Comparison of ENCODE assay signal across 15 cellular contexts in the genomic region with DNA sequence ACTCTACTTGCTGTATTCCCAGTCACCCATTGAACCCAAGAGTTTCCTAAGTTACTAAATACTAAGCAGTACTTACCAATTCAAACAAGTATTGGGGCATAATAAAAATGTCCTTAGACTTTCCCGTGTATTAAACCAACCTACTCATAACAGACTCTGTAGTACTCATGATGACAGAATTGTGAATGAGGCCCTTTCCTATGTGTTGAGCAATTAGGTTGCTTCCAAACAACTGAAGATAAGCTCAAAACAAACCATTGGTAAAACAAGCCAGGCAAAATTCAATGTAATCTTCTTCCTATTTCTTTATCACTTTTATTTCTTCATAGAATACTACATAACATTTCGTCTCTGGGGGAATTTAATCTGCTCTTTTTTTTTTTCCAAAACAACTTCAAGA.
DNase-seq lines count a peak whose midpoint lies in the region; ATAC-seq and TF ChIP-seq lines count a peak whose summit lies in the region.
"Had no signal": no experiment of that assay in that cellular context is flagged by ENCODE, and none has a peak within 500 bp of the region (broad histone marks: within the 10 kb centered on the region; RNA-seq: fewer than 3 reads in every experiment).

No MANE protein-coding gene starts in this region.

- no peak for TF ChIP-seq POLR2A in tibial nerve (IDR thresholded peaks at IDR 0.05)

- ATAC-seq in Right ventricle myocardium superior (ENCODE audit: poor library complexity), result peak; percentile 66
- ATAC-seq in HG03439 (IDR thresholded peaks at IDR 0.05; ENCODE audit: unreplicated experiment), result no peak

- no peaks in the 10 kb centered on the region for H3K9me3 ChIP-seq in tibial nerve
- H3K9me3 ChIP-seq: Caco-2, HAP-1 had no signal

- WGBS in tibial nerve, 2 donors, result 68% methylated on average over 2 of the region's 2 CpGs

- peaks cover 0 to 13% (median 6%) of the 10 kb centered on the region in 4 donors for H3K4me1 ChIP-seq in tibial nerve

- H3K27me3 ChIP-seq in tibial nerve, result no peaks in the 10 kb centered on the region

- H3K36me3 ChIP-seq in tibial nerve, result no peaks in the 10 kb centered on the region
- H3K36me3 ChIP-seq: HAP-1 had no signal

- no peak for DNase-seq in Right ventricle myocardium superior
- DNase-seq in cardiac septum (ENCODE audit: low spot score), result no peak
- peak; percentile 40 to 56 for DNase-seq in cardiac fibroblast (ENCODE audit: low read depth in 2 of 2)
- peak; percentile 2 for DNase-seq in fibroblast of villous mesenchyme (ENCODE audit: low read depth)
- no peak for DNase-seq in tibial nerve (ENCODE audit: low spot score in 2 of 2)
- DNase-seq in KG1 (lab: John Stamatoyannopoulos, UW), result no peak
- no peak for DNase-seq in mucosa of gallbladder (ENCODE audit: low spot score)
- DNase-seq: Caco-2; CD8-positive, alpha-beta memory T cell; DND-41; GDM1; GOT3 had no signal

- TF ChIP-seq CTCF in cardiac fibroblast (IDR thresholded peaks at IDR 0.05; ENCODE audit: low read depth, low read length) (no peak), fibroblast of villous mesenchyme (IDR thresholded peaks at IDR 0.05; ENCODE audit: insufficient read depth, low read depth, low read length) (no peak), tibial nerve (IDR thresholded peaks at IDR 0.05) (no peak)

- no peak overlapping the region for H3K4me3 ChIP-seq in cardiac fibroblast (replicated peaks in 1 of 2; ENCODE audit: low read depth in 2 of 2, low read length in 2 of 2)
- no peak overlapping the region for H3K4me3 ChIP-seq in fibroblast of villous mesenchyme (ENCODE audit: low read depth, low read length)
- no peak overlapping the region for H3K4me3 ChIP-seq in tibial nerve
- H3K4me3 ChIP-seq: HAP-1 had no signal

- intact Hi-C loops in Right ventricle myocardium superior (cut with DNase I) (no loop called here), cardiac septum (cut with DNase I) (no loop called here)

- H3K27ac ChIP-seq in tibial nerve, result peak overlapping the region in 3 of 4 donors; percentile 32 to 77 (median 50)
- H3K27ac ChIP-seq: 22Rv1 had no signal

- TF ChIP-seq EP300 in tibial nerve (IDR thresholded peaks at IDR 0.05), result no peak

Comparison
In these comparisons a context has a peak if more than half of its experiments do, and no peak if none do; other contexts are left out.
1. DNase-seq: peak in cardiac fibroblast (2 of 2) and fibroblast of villous mesenchyme (single experiment); none in Right ventricle myocardium superior (single experiment), cardiac septum (single experiment), tibial nerve (0 of 2), KG1 (single experiment) and mucosa of gallbladder (single experiment).